7 cellular contexts compared by ENCODE assay signal in genomic region chr3:29282431-29283296, GRCh38. TPM values are rescaled to one million over a fixed set of nuclear protein-coding genes. Genes with fewer than 3 reads are reported as not detected.
A peak's percentile ranks its signal among the peaks of the same experiment; 100 is the strongest.
DNase-seq lines count a peak whose midpoint lies in the region; ATAC-seq, FAIRE-seq and TF ChIP-seq lines count a peak whose summit lies in the region.

No MANE protein-coding gene starts in this region.

- POLR2A ChIA-PET in HEK293T (lab: Yijun Ruan, JAX) = interaction anchor here (0.6 to 1.6 kb wide), 2 partner anchors 15 to 62 kb away, joined by 3 to 4 read pairs; no protein-coding TSS in a partner anchor

- H3K27me3 Mint-ChIP-seq in glutamatergic neuron (ENCODE audit: unreplicated experiment) = peaks cover 2% of the 10 kb centered on the region

- no peaks in the 10 kb centered on the region for H3K9me3 Mint-ChIP-seq in glutamatergic neuron (ENCODE audit: unreplicated experiment)
- H3K9me3 Mint-ChIP-seq in stimulated activated effector memory CD8-positive, alpha-beta T cell treated with anti-CD3 and anti-CD28 coated beads, Interleukin-12 subunit alpha, Interleukin-12 subunit beta, amount 100 ng/mL, for 72 hours = peaks cover 3% of the 10 kb centered on the region

- TF ChIP-seq POLR2A in H54 (IDR thresholded peaks at IDR 0.05; ENCODE audit: low read depth, low read length) = no peak

- CTCF ChIA-PET in HEK293T (lab: Yijun Ruan, JAX) = interaction anchor here (1.0 kb wide), 1 partner anchor 53 kb away, joined by 3 read pairs; no protein-coding TSS in a partner anchor

- peaks cover 42% of the 10 kb centered on the region for H3K4me1 Mint-ChIP-seq in glutamatergic neuron (ENCODE audit: low read depth, unreplicated experiment)
- peaks cover 31% of the 10 kb centered on the region for H3K4me1 Mint-ChIP-seq in stimulated activated effector memory CD8-positive, alpha-beta T cell treated with anti-CD3 and anti-CD28 coated beads, Interleukin-12 subunit alpha, Interleukin-12 subunit beta, amount 100 ng/mL, for 72 hours

- H3K27ac Mint-ChIP-seq in glutamatergic neuron (ENCODE audit: unreplicated experiment) = peak overlapping the region; percentile 85
- peak overlapping the region; percentile 87 for H3K27ac Mint-ChIP-seq in stimulated activated effector memory CD8-positive, alpha-beta T cell treated with anti-CD3 and anti-CD28 coated beads, Interleukin-12 subunit alpha, Interleukin-12 subunit beta, amount 100 ng/mL, for 72 hours

- no peak for DNase-seq in H54 (ENCODE audit: insufficient read length, low spot score)
- DNase-seq in glutamatergic neuron = no peak
- no peak for DNase-seq in stimulated activated effector memory CD8-positive, alpha-beta T cell treated with anti-CD3 and anti-CD28 coated beads, Interleukin-12 subunit alpha, Interleukin-12 subunit beta, amount 100 ng/mL, for 72 hours (ENCODE audit: low spot score in 2 of 2)
- DNase-seq in HEK293T (ENCODE audit: extremely low spot score) = no peak
- DNase-seq in HUDEP-2 (lab: John Stamatoyannopoulos, UW; ENCODE audit: unreplicated experiment in 76 of 76) = no peak

- TF ChIP-seq CTCF in glutamatergic neuron (IDR thresholded peaks at IDR 0.05; ENCODE audit: partially characterized antibody, unreplicated experiment) = no peak

- H3K36me3 Mint-ChIP-seq in glutamatergic neuron (ENCODE audit: unreplicated experiment) = no peaks in the 10 kb centered on the region
- no peaks in the 10 kb centered on the region for H3K36me3 Mint-ChIP-seq in stimulated activated effector memory CD8-positive, alpha-beta T cell treated with anti-CD3 and anti-CD28 coated beads, Interleukin-12 subunit alpha, Interleukin-12 subunit beta, amount 100 ng/mL, for 72 hours

- peak; percentile 93 for FAIRE-seq in H54 (lab: Jason Lieb, UNC)
- peak; percentile 96 for FAIRE-seq in TTC549 (lab: Jason Lieb, UNC)

- no peak for ATAC-seq in stimulated activated effector memory CD8-positive, alpha-beta T cell treated with anti-CD3 and anti-CD28 coated beads, Interleukin-12 subunit alpha, Interleukin-12 subunit beta, amount 100 ng/mL, for 72 hours
- no peak for ATAC-seq in GM19324 (IDR thresholded peaks at IDR 0.05; ENCODE audit: low FRiP score, unreplicated experiment)

- peak overlapping the region; percentile 91 for H3K4me3 Mint-ChIP-seq in glutamatergic neuron (ENCODE audit: unreplicated experiment)
- H3K4me3 Mint-ChIP-seq in stimulated activated effector memory CD8-positive, alpha-beta T cell treated with anti-CD3 and anti-CD28 coated beads, Interleukin-12 subunit alpha, Interleukin-12 subunit beta, amount 100 ng/mL, for 72 hours = peak overlapping the region; percentile 80

TF ChIP-seq in HEK293T, 16 proteins besides CTCF, POLR2A, EP300 and RAD21:
- TF ChIP-seq ELF4 (IDR thresholded peaks at IDR 0.05) (no peak), ARNT (IDR thresholded peaks at IDR 0.05) (no peak), NFRKB (IDR thresholded peaks at IDR 0.05) (no peak), FOXA1 (IDR thresholded peaks at IDR 0.05) (no peak), L3MBTL2 (conservative IDR thresholded peaks at IDR 0.05) (no peak), SP1 (IDR thresholded peaks at IDR 0.05) (no peak), TARDBP (IDR thresholded peaks at IDR 0.05) (no peak), FOXM1 (IDR thresholded peaks at IDR 0.05; ENCODE audit: borderline replicate concordance) (no peak), LEF1 (IDR thresholded peaks at IDR 0.05; ENCODE audit: borderline replicate concordance) (no peak), FOXK2 (IDR thresholded peaks at IDR 0.05) (no peak), PKNOX1 (IDR thresholded peaks at IDR 0.05) (no peak), HDGF (IDR thresholded peaks at IDR 0.05; ENCODE audit: borderline replicate concordance) (no peak), ZNF384 (IDR thresholded peaks at IDR 0.05) (no peak), CTBP1 (IDR thresholded peaks at IDR 0.05; ENCODE audit: borderline replicate concordance) (no peak), BHLHE40 (IDR thresholded peaks at IDR 0.05; ENCODE audit: borderline replicate concordance) (no peak)

RNA-seq across cellular contexts. Expression of gene RBMS3, which starts 1.8 kb away (rescaled TPM):
- total RNA-seq in glutamatergic neuron (ENCODE audit: unreplicated experiment) = 65.1 TPM
